16 cellular contexts compared by ENCODE assay signal in the genomic region with DNA sequence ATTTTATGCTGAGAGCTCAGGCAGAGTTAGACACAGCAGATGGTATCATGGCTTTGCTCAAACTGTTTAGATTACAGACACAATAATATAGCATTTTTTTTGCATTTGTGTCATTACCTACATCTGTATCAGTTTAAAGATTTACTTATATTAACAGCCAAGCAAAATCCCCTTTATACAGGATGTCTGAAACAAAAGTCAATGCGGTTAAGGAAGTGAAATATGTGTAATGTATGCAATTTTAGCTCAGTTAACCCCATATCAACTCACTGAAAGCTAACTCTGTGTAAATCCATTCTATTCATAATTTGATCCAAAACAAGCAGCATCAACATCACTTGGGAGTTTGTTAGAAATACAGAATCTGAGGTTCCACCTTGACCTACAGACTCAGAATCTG.
DNase-seq lines count a peak whose midpoint lies in the region; ATAC-seq, FAIRE-seq and TF ChIP-seq lines count a peak whose summit lies in the region.
"Had no signal": no experiment of that assay in that cellular context is flagged by ENCODE, and none has a peak within 500 bp of the region (broad histone marks: within the 10 kb centered on the region; RNA-seq: fewer than 3 reads in every experiment).

No MANE protein-coding gene starts in this region.

- intact Hi-C loops in gastrocnemius medialis (cut with DNase I; ENCODE audit: low total_unique reads), result no loop called here

- no peaks in the 10 kb centered on the region for H3K4me1 ChIP-seq in gastrocnemius medialis
- H3K4me1 ChIP-seq: spleen had no signal

- no peak for TF ChIP-seq CTCF in gastrocnemius medialis (IDR thresholded peaks at IDR 0.05 in 4 of 5, conservative IDR thresholded peaks at IDR 0.05 in 1 of 5)

- DNase-seq in urothelium cell line (ENCODE audit: low spot score), result no peak
- no peak for DNase-seq in gastrocnemius medialis
- no peak for DNase-seq in activated naive CD4-positive, alpha-beta T cell treated with Interleukin-2 at 50 U/mL for 16 hours
- DNase-seq in ecto neural progenitor cell (ENCODE audit: low spot score), result no peak
- DNase-seq: EL, HCEC 1CT, kidney, MV-4-11, NCI-H510A, posterior cingulate gyrus, spleen had no signal

- H3K27me3 ChIP-seq in gastrocnemius medialis, result no peaks in the 10 kb centered on the region
- H3K27me3 ChIP-seq: spleen had no signal

- in situ Hi-C loops in gastrocnemius medialis (cut with MboI; ENCODE audit: low sequenced_read_pairs in 4 of 4), result no loop called here

- no peak for FAIRE-seq in urothelium cell line (lab: Jason Lieb, UNC)
- FAIRE-seq: endothelial cell of umbilical vein had no signal

- no peak overlapping the region for H3K4me3 ChIP-seq in gastrocnemius medialis
- H3K4me3 ChIP-seq: spleen had no signal

- no peaks in the 10 kb centered on the region for H3K9me3 ChIP-seq in gastrocnemius medialis
- H3K9me3 ChIP-seq: spleen had no signal

- no peak overlapping the region for H3K27ac ChIP-seq in gastrocnemius medialis
- H3K27ac ChIP-seq: spleen had no signal

- no peak for TF ChIP-seq POLR2A in gastrocnemius medialis (IDR thresholded peaks at IDR 0.05)

- peak; percentile 98 for ATAC-seq in GM19043 (IDR thresholded peaks at IDR 0.05; ENCODE audit: low read depth, unreplicated experiment)
- peak; percentile 98 for ATAC-seq in HG02678 (IDR thresholded peaks at IDR 0.05; ENCODE audit: unreplicated experiment)
- ATAC-seq in HG03432 (IDR thresholded peaks at IDR 0.05; ENCODE audit: unreplicated experiment), result peak; percentile 94
- no peak for ATAC-seq in gastrocnemius medialis
- ATAC-seq: Panc1 had no signal

- H3K36me3 ChIP-seq in gastrocnemius medialis, result no peaks in the 10 kb centered on the region
- H3K36me3 ChIP-seq: spleen had no signal

Comparison
In these comparisons a context has a peak if more than half of its experiments do, and no peak if none do; other contexts are left out.
1. ATAC-seq: peak in GM19043 (single experiment), HG02678 (single experiment) and HG03432 (single experiment); none in gastrocnemius medialis (0 of 2).